21 cellular contexts compared by ENCODE assay signal in genomic region chr5:67153292-67153691, GRCh38. TPM values are rescaled to one million over a fixed set of nuclear protein-coding genes. Genes with fewer than 3 reads are reported as not detected.
"Had no signal": no experiment of that assay in that cellular context is flagged by ENCODE, and none has a peak within 500 bp of the region (broad histone marks: within the 10 kb centered on the region; RNA-seq: fewer than 3 reads in every experiment).

No MANE protein-coding gene starts in this region.

- H2AFZ ChIP-seq: parathyroid adenoma had no signal

- DNase-seq: cortex of kidney; dorsolateral prefrontal cortex; effector CD8-positive, alpha-beta T cell; glutamatergic neuron; islet precursor cell; left ventricle myocardium superior; mesendoderm; naive thymus-derived CD4-positive, alpha-beta T cell; nephron progenitor cell; retina; sigmoid colon; stimulated activated CD4-positive, alpha-beta T cell treated with anti-CD3 and anti-CD28 coated beads, Interleukin-12 subunit alpha, Interleukin-12 subunit beta, amount 100 ng/mL, for 4 hours; stimulated activated naive CD4-positive, alpha-beta T cell treated with Interleukin-2 at 50 U/mL for 16 hours had no signal

- H3K9ac ChIP-seq: parathyroid adenoma had no signal

- H3K27ac ChIP-seq: esophagus muscularis mucosa, parathyroid adenoma, prostate gland, sigmoid colon, skin epidermis had no signal

- ATAC-seq: gastroesophageal sphincter; left ventricle myocardium superior; naive thymus-derived CD4-positive, alpha-beta T cell had no signal

- H3K27me3 ChIP-seq: dorsolateral prefrontal cortex, esophagus muscularis mucosa, gastroesophageal sphincter, sigmoid colon had no signal

- H3K4me1 ChIP-seq: prostate gland, sigmoid colon had no signal

- H3K9me3 ChIP-seq: esophagus muscularis mucosa, gastroesophageal sphincter, prostate gland, sigmoid colon had no signal

- H3K4me3 ChIP-seq: esophagus muscularis mucosa, gastroesophageal sphincter, lung, prostate gland, sigmoid colon, skin epidermis had no signal

- H3K36me3 ChIP-seq: prostate gland had no signal

- FAIRE-seq: urothelium cell line had no signal

RNA-seq across cellular contexts. Expression of gene CD180, which starts 43.3 kb away (rescaled TPM):
- total RNA-seq: fibroblast of villous mesenchyme had no signal
